In genomic region chr6:32430179-32430578, GRCh38 we compare ENCODE assay signal across 40 cellular contexts. TPM values are rescaled to one million over a fixed set of nuclear protein-coding genes. Genes with fewer than 3 reads are reported as not detected.
"Had no signal": no experiment of that assay in that cellular context is flagged by ENCODE, and none has a peak within 500 bp of the region (broad histone marks: within the 10 kb centered on the region; RNA-seq: fewer than 3 reads in every experiment).

No MANE protein-coding gene starts in this region.

- H3K9me3 ChIP-seq: ascending aorta had no signal

- H3K27me3 Mint-ChIP-seq: activated B cell treated with CpG ODN at 0.5 μM for 24 hours; central memory CD8-positive, alpha-beta T cell had no signal

- H3K27me3 ChIP-seq: ascending aorta, cardiac muscle cell had no signal

- FAIRE-seq: bronchial epithelial cell, TTC549 had no signal

- H3K36me3 Mint-ChIP-seq: activated CD4-positive, alpha-beta memory T cell treated with anti-CD3 and anti-CD28 coated beads for 36 hours; activated naive CD4-positive, alpha-beta T cell treated with anti-CD3 and anti-CD28 coated beads, Interleukin-2, amount 50 U/mL, for 72 hours; activated naive CD8-positive, alpha-beta T cell treated with anti-CD3 and anti-CD28 coated beads for 36 hours; brain had no signal

- H3K27ac ChIP-seq: ascending aorta, cardiac muscle cell, VCaP had no signal

- H3K36me3 ChIP-seq: ascending aorta, cardiac muscle cell had no signal

- H3K4me3 Mint-ChIP-seq: activated B cell treated with CpG ODN at 0.5 μM for 24 hours; activated CD4-positive, alpha-beta memory T cell treated with anti-CD3 and anti-CD28 coated beads for 36 hours; activated CD4-positive, alpha-beta T cell treated with anti-CD3 and anti-CD28 coated beads, Interleukin-2, amount 10 ng/mL, durations not matched to agents 24 days and 14 days; activated CD8-positive, alpha-beta T cell treated with anti-CD3 and anti-CD28 coated beads for 36 hours; activated naive CD4-positive, alpha-beta T cell treated with anti-CD3 and anti-CD28 coated beads for 36 hours; activated naive CD8-positive, alpha-beta T cell treated with anti-CD3 and anti-CD28 coated beads for 36 hours; activated T-cell treated with anti-CD3 and anti-CD28 coated beads, Interleukin-2, amount 50 U/mL, for 4 hours; activated T-cell treated with anti-CD3 and anti-CD28 coated beads, Interleukin-2, amount 50 U/mL, for 72 hours; activated T-helper 1 cell treated with anti-CD3 and anti-CD28 coated beads, Interleukin-12 subunit alpha, Interleukin-12 subunit beta, Interleukin-2, Interleukin-4 antibody, amounts not matched to agents 30 ng/mL and 10 ng/mL and 1 ng/mL, durations not matched to agents 14 hours and 24 hours and 36 hours; activated T-helper 17 cell treated with anti-CD3 and anti-CD28 coated beads, Interleukin-2, amount 50 U/mL, for 72 hours; brain; central memory CD8-positive, alpha-beta T cell; T-helper 1 cell treated with Interleukin-12 subunit alpha and Interleukin-12 subunit beta and Interleukin-4 antibody, amounts not matched to agents 30 μg/mL and 1 μg/mL, for 36 hours; T-helper 2 cell treated with Interferon-gamma antibody and Interleukin-4, amounts not matched to agents 5 μg/mL and 100 μg/mL, for 36 hours had no signal

- H3K27ac Mint-ChIP-seq: activated B cell treated with CpG ODN at 0.5 μM for 24 hours; activated CD4-positive, alpha-beta memory T cell treated with anti-CD3 and anti-CD28 coated beads for 36 hours; activated CD4-positive, alpha-beta T cell treated with anti-CD3 and anti-CD28 coated beads, Interleukin-2, amount 10 ng/mL, durations not matched to agents 24 days and 14 days; activated CD8-positive, alpha-beta T cell treated with anti-CD3 and anti-CD28 coated beads for 36 hours; activated naive CD4-positive, alpha-beta T cell treated with anti-CD3 and anti-CD28 coated beads for 36 hours; activated naive CD4-positive, alpha-beta T cell treated with anti-CD3 and anti-CD28 coated beads, Interleukin-2, amount 50 U/mL, for 72 hours; activated naive CD8-positive, alpha-beta T cell treated with anti-CD3 and anti-CD28 coated beads for 36 hours; activated T-cell treated with anti-CD3 and anti-CD28 coated beads, Interleukin-2, amount 50 U/mL, for 72 hours; activated T-helper 1 cell treated with anti-CD3 and anti-CD28 coated beads, Interleukin-12 subunit alpha, Interleukin-12 subunit beta, Interleukin-2, Interleukin-4 antibody, amounts not matched to agents 30 ng/mL and 10 ng/mL and 1 ng/mL, durations not matched to agents 14 hours and 24 hours and 36 hours; activated T-helper 17 cell treated with anti-CD3 and anti-CD28 coated beads, Interleukin-2, amount 50 U/mL, for 72 hours; brain; T-helper 1 cell treated with Interleukin-12 subunit alpha and Interleukin-12 subunit beta and Interleukin-4 antibody, amounts not matched to agents 30 μg/mL and 1 μg/mL, for 36 hours; T-helper 2 cell treated with Interferon-gamma antibody and Interleukin-4, amounts not matched to agents 5 μg/mL and 100 μg/mL, for 36 hours had no signal

- H3K4me1 ChIP-seq: ascending aorta had no signal

- H3K9me3 Mint-ChIP-seq: activated B cell treated with CpG ODN at 0.5 μM for 24 hours; activated CD4-positive, alpha-beta memory T cell treated with anti-CD3 and anti-CD28 coated beads for 36 hours; activated CD8-positive, alpha-beta T cell treated with anti-CD3 and anti-CD28 coated beads for 36 hours; activated naive CD4-positive, alpha-beta T cell treated with anti-CD3 and anti-CD28 coated beads for 36 hours; activated naive CD4-positive, alpha-beta T cell treated with anti-CD3 and anti-CD28 coated beads, Interleukin-2, amount 50 U/mL, for 72 hours; activated naive CD8-positive, alpha-beta T cell treated with anti-CD3 and anti-CD28 coated beads for 36 hours; activated T-cell treated with anti-CD3 and anti-CD28 coated beads, Interleukin-2, amount 50 U/mL, for 4 hours; activated T-cell treated with anti-CD3 and anti-CD28 coated beads, Interleukin-2, amount 50 U/mL, for 72 hours; activated T-helper 1 cell treated with anti-CD3 and anti-CD28 coated beads, Interleukin-12 subunit alpha, Interleukin-12 subunit beta, Interleukin-2, Interleukin-4 antibody, amounts not matched to agents 30 ng/mL and 10 ng/mL and 1 ng/mL, durations not matched to agents 14 hours and 24 hours and 36 hours; activated T-helper 17 cell treated with anti-CD3 and anti-CD28 coated beads, Interleukin-2, amount 50 U/mL, for 72 hours; brain; central memory CD8-positive, alpha-beta T cell; T-helper 1 cell treated with Interleukin-12 subunit alpha and Interleukin-12 subunit beta and Interleukin-4 antibody, amounts not matched to agents 30 μg/mL and 1 μg/mL, for 36 hours; T-helper 2 cell treated with Interferon-gamma antibody and Interleukin-4, amounts not matched to agents 5 μg/mL and 100 μg/mL, for 36 hours had no signal

- ATAC-seq: activated CD8-positive, alpha-beta T cell treated with anti-CD3 and anti-CD28 coated beads for 36 hours; activated naive CD4-positive, alpha-beta T cell treated with anti-CD3 and anti-CD28 coated beads, Interleukin-2, amount 50 U/mL, for 72 hours; activated T-cell treated with anti-CD3 and anti-CD28 coated beads, Interleukin-2, amount 50 U/mL, for 4 hours; activated T-cell treated with anti-CD3 and anti-CD28 coated beads, Interleukin-2, amount 50 U/mL, for 72 hours; activated T-helper 17 cell treated with anti-CD3 and anti-CD28 coated beads, Interleukin-2, amount 50 U/mL, for 72 hours had no signal

- H3K4me1 Mint-ChIP-seq: activated CD4-positive, alpha-beta T cell treated with anti-CD3 and anti-CD28 coated beads, Interleukin-2, amount 10 ng/mL, durations not matched to agents 24 days and 14 days; activated naive CD8-positive, alpha-beta T cell treated with anti-CD3 and anti-CD28 coated beads for 36 hours; activated T-helper 17 cell treated with anti-CD3 and anti-CD28 coated beads, Interleukin-2, amount 50 U/mL, for 72 hours; brain; central memory CD8-positive, alpha-beta T cell had no signal

- H3K4me3 ChIP-seq: ascending aorta, cardiac muscle cell had no signal

- DNase-seq: activated B cell treated with CpG ODN at 0.5 μM for 24 hours; activated CD4-positive, alpha-beta memory T cell treated with anti-CD3 and anti-CD28 coated beads for 36 hours; activated CD4-positive, alpha-beta T cell treated with anti-CD3 and anti-CD28 coated beads for 4 hours; activated CD4-positive, alpha-beta T cell treated with anti-CD3 and anti-CD28 coated beads, Interleukin-2, amount 10 ng/mL, durations not matched to agents 24 days and 14 days; activated CD4-positive, alpha-beta T cell treated with anti-CD3 and anti-CD28 coated beads, Interleukin-2, amount 50 U/mL, for 1 hour; activated CD4-positive, alpha-beta T cell treated with anti-CD3 and anti-CD28 coated beads, Interleukin-2, amount 50 U/mL, for 4 hours; activated CD4-positive, CD25-positive, alpha-beta regulatory T cell treated with anti-CD3 and anti-CD28 coated beads, Interleukin-2, amount 50 U/mL, for 72 hours; activated CD8-positive, alpha-beta memory T cell treated with anti-CD3 and anti-CD28 coated beads, Interleukin-2, amount 50 U/mL, for 4 hours; activated CD8-positive, alpha-beta T cell treated with anti-CD3 and anti-CD28 coated beads for 36 hours; activated effector memory CD4-positive, alpha-beta T cell treated with anti-CD3 and anti-CD28 coated beads, Interleukin-2, amount 50 U/mL, for 16 hours; activated gamma-delta T cell treated with Interleukin-2 at 50 U/mL for 16 hours; activated naive CD4-positive, alpha-beta T cell; activated naive CD4-positive, alpha-beta T cell treated with anti-CD3 and anti-CD28 coated beads for 36 hours; activated naive CD4-positive, alpha-beta T cell treated with anti-CD3 and anti-CD28 coated beads, Interleukin-2, amount 50 U/mL, for 16 hours; activated naive CD8-positive, alpha-beta T cell treated with anti-CD3 and anti-CD28 coated beads for 36 hours; activated T-cell treated with anti-CD3 and anti-CD28 coated beads for 4 hours; activated T-cell treated with anti-CD3 and anti-CD28 coated beads, Interleukin-2, amount 50 U/mL, for 1 hour; activated T-cell treated with anti-CD3 and anti-CD28 coated beads, Interleukin-2, amount 50 U/mL, for 4 hours; activated T-cell treated with anti-CD3 and anti-CD28 coated beads, Interleukin-2, amount 50 U/mL, for 72 hours; amygdala; anterior cingulate cortex; caudate nucleus; cerebellar nuclear complex; T-helper 1 cell; T-helper 2 cell; T-helper 9 cell had no signal

RNA-seq across cellular contexts. Expression of gene HLA-DRA, which starts 9.5 kb away (rescaled TPM):
- total RNA-seq: bronchial epithelial cell, cardiac muscle cell, chondrocyte had no signal
- polyA plus RNA-seq: cardiac muscle cell had no signal

RNA-seq across cellular contexts. Expression of gene BTNL2, which starts 23.2 kb away (rescaled TPM):
- total RNA-seq: activated B cell treated with CpG ODN at 0.5 μM for 24 hours; activated CD4-positive, alpha-beta memory T cell treated with anti-CD3 and anti-CD28 coated beads for 36 hours; activated CD4-positive, alpha-beta T cell treated with anti-CD3 and anti-CD28 coated beads, Interleukin-2, amount 10 ng/mL, durations not matched to agents 24 days and 14 days; activated CD8-positive, alpha-beta memory T cell treated with anti-CD3 and anti-CD28 coated beads for 36 hours; activated CD8-positive, alpha-beta T cell treated with anti-CD3 and anti-CD28 coated beads for 36 hours; activated naive CD4-positive, alpha-beta T cell treated with anti-CD3 and anti-CD28 coated beads for 36 hours; activated naive CD4-positive, alpha-beta T cell treated with anti-CD3 and anti-CD28 coated beads, Interleukin-2, amount 50 U/mL, for 72 hours; activated naive CD8-positive, alpha-beta T cell treated with anti-CD3 and anti-CD28 coated beads for 36 hours; activated T-cell treated with anti-CD3 and anti-CD28 coated beads, Interleukin-2, amount 50 U/mL, for 4 hours; activated T-cell treated with anti-CD3 and anti-CD28 coated beads, Interleukin-2, amount 50 U/mL, for 72 hours; activated T-helper 1 cell treated with anti-CD3 and anti-CD28 coated beads, Interleukin-12 subunit alpha, Interleukin-12 subunit beta, Interleukin-2, Interleukin-4 antibody, amounts not matched to agents 30 ng/mL and 10 ng/mL and 1 ng/mL, durations not matched to agents 14 hours and 24 hours and 36 hours; activated T-helper 17 cell treated with anti-CD3 and anti-CD28 coated beads, Interleukin-2, amount 50 U/mL, for 72 hours; ascending aorta; cardiac muscle cell; chondrocyte had no signal
- polyA plus RNA-seq: cardiac muscle cell had no signal

RNA-seq across cellular contexts. Expression of gene TSBP1, which starts 58.5 kb away (rescaled TPM):
- total RNA-seq: activated B cell treated with CpG ODN at 0.5 μM for 24 hours; activated CD4-positive, alpha-beta memory T cell treated with anti-CD3 and anti-CD28 coated beads for 36 hours; activated CD4-positive, alpha-beta T cell treated with anti-CD3 and anti-CD28 coated beads, Interleukin-2, amount 10 ng/mL, durations not matched to agents 24 days and 14 days; activated CD8-positive, alpha-beta memory T cell treated with anti-CD3 and anti-CD28 coated beads for 36 hours; activated CD8-positive, alpha-beta T cell treated with anti-CD3 and anti-CD28 coated beads for 36 hours; activated naive CD4-positive, alpha-beta T cell treated with anti-CD3 and anti-CD28 coated beads for 36 hours; activated naive CD4-positive, alpha-beta T cell treated with anti-CD3 and anti-CD28 coated beads, Interleukin-2, amount 50 U/mL, for 72 hours; activated naive CD8-positive, alpha-beta T cell treated with anti-CD3 and anti-CD28 coated beads for 36 hours; activated T-cell treated with anti-CD3 and anti-CD28 coated beads, Interleukin-2, amount 50 U/mL, for 4 hours; activated T-cell treated with anti-CD3 and anti-CD28 coated beads, Interleukin-2, amount 50 U/mL, for 72 hours; activated T-helper 1 cell treated with anti-CD3 and anti-CD28 coated beads, Interleukin-12 subunit alpha, Interleukin-12 subunit beta, Interleukin-2, Interleukin-4 antibody, amounts not matched to agents 30 ng/mL and 10 ng/mL and 1 ng/mL, durations not matched to agents 14 hours and 24 hours and 36 hours; activated T-helper 17 cell treated with anti-CD3 and anti-CD28 coated beads, Interleukin-2, amount 50 U/mL, for 72 hours; ascending aorta; bronchial epithelial cell; cardiac muscle cell; chondrocyte had no signal
- polyA plus RNA-seq: cardiac muscle cell had no signal
